In genomic region chr4:77863341-77863740, GRCh38 we compare ENCODE assay signal across 8 cellular contexts. TPM values are rescaled to one million over a fixed set of nuclear protein-coding genes. Genes with fewer than 3 reads are reported as not detected.
DNase-seq lines count a peak whose midpoint lies in the region; FAIRE-seq and TF ChIP-seq lines count a peak whose summit lies in the region.
"Not testable (repeated sequence)": the region's sequence is repeated elsewhere in the genome, so short reads cannot be mapped to it uniquely, and the experiment has no call there.

No MANE protein-coding gene starts in this region.

- not testable (repeated sequence) for H4K8ac ChIP-seq in H1 (ENCODE audit: extremely low read depth, insufficient read depth, low read length); neuronal stem cell (ENCODE audit: low read depth, low read length)

- peaks cover 27% of the 10 kb centered on the region for H3K4me1 ChIP-seq in CD8-positive, alpha-beta memory T cell (ENCODE audit: insufficient read depth, low read length)
- not testable (repeated sequence) for H3K4me1 ChIP-seq in HUES64 (ENCODE audit: insufficient read depth, low read length); H1 (replicated peaks in 1 of 4; ENCODE audit: control insufficient read depth in 3 of 4, insufficient read depth in 4 of 4, low read length in 3 of 4); neuronal stem cell (ENCODE audit: control insufficient read depth in 2 of 2, insufficient read depth in 1 of 2, low read depth in 1 of 2, low read length in 2 of 2)
- H3K4me1 ChIP-seq in keratinocyte (ENCODE audit: control insufficient read depth, extremely low read depth, insufficient read depth, low read length) = peaks cover 13% of the 10 kb centered on the region

- not testable (repeated sequence) for TF ChIP-seq CTCF in H1 (IDR thresholded peaks at IDR 0.05; ENCODE audit: control extremely low read depth in 1 of 3, insufficient read depth in 1 of 3, low read depth in 1 of 3, low read length in 3 of 3); keratinocyte (optimal IDR thresholded peaks at IDR 0.05 in 1 of 3, IDR thresholded peaks at IDR 0.05 in 1 of 3, conservative IDR thresholded peaks at IDR 0.05 in 1 of 3; ENCODE audit: extremely low read depth in 1 of 3, insufficient read depth in 2 of 3, low read length in 3 of 3)

- 20% methylated on average over 14 of the region's 14 CpGs for WGBS in HUES64
- WGBS in H1 (ENCODE audit: extremely low coverage in 1 of 2, insufficient coverage in 1 of 2, insufficient read length in 1 of 2, insufficient replicate concordance in 2 of 2, low coverage in 1 of 2, low lambda C conversion rate in 2 of 2, missing lambda C conversion rate in 1 of 2), 2 experiments = 41% methylated on average over 14 of the region's 14 CpGs; no CpG with 5 or more reads in 1 of the 2 experiments
- no CpG with 5 or more reads among the region's 14 CpGs for WGBS in neuronal stem cell (ENCODE audit: extremely low coverage in 2 of 2, insufficient read length in 2 of 2, insufficient replicate concordance in 1 of 2), 2 donors

- H2BK120ac ChIP-seq in H1 (replicated peaks; ENCODE audit: low read depth, low read length); neuronal stem cell (ENCODE audit: low read depth, low read length): not testable (repeated sequence)

- H3K4me1 Mint-ChIP-seq in CD8-positive, alpha-beta memory T cell = peaks cover 49 to 83% (median 73%) of the 10 kb centered on the region in 3 donors

- H3K79me1 ChIP-seq in H1 (ENCODE audit: low read depth, low read length); neuronal stem cell (ENCODE audit: low read depth, low read length): not testable (repeated sequence)

- H3K4me3 ChIP-seq in CD8-positive, alpha-beta memory T cell (ENCODE audit: low read length) = peak overlapping the region; percentile 89
- peak overlapping the region; percentile 92 for H3K4me3 ChIP-seq in HUES64 (ENCODE audit: low read length)
- peak overlapping the region; percentile 81 to 97 (median 88) for H3K4me3 ChIP-seq in H1 (ENCODE audit: extremely low read depth in 1 of 4, insufficient read depth in 2 of 4, low read depth in 3 of 4, low read length in 4 of 4)
- peak overlapping the region; percentile 63 to 98 (median 97) for H3K4me3 ChIP-seq in keratinocyte (ENCODE audit: control insufficient read depth in 2 of 3, extremely low read depth in 1 of 3, insufficient read depth in 2 of 3, low read depth in 1 of 3, low read length in 3 of 3)
- H3K4me3 ChIP-seq in neuronal stem cell (ENCODE audit: low read length in 2 of 2) = peak overlapping the region; percentile 61 to 90

- H2BK12ac ChIP-seq in H1 (ENCODE audit: low read depth, low read length); neuronal stem cell (ENCODE audit: low read length): not testable (repeated sequence)

- not testable (repeated sequence) for H2BK20ac ChIP-seq in H1 (ENCODE audit: low read length)

- dilution Hi-C loops in keratinocyte (cut with MboI; ENCODE audit: extremely low pct_ligation_motif_present, low sequenced_read_pairs) = not testable (repeated sequence)

- H3K14ac ChIP-seq in H1 (ENCODE audit: insufficient read length); neuronal stem cell (ENCODE audit: low read length): not testable (repeated sequence)

- H2BK15ac ChIP-seq in H1 (ENCODE audit: low read length); neuronal stem cell (ENCODE audit: low read length): not testable (repeated sequence)

- peak overlapping the region; percentile 92 to 97 (median 96) for H3K4me3 Mint-ChIP-seq in CD8-positive, alpha-beta memory T cell

- H3K9me3 ChIP-seq in CD8-positive, alpha-beta memory T cell (ENCODE audit: low read length); HUES64 (ENCODE audit: insufficient read depth, low read depth, low read length); H1 (ENCODE audit: insufficient read depth in 2 of 2, low read depth in 1 of 2, low read length in 1 of 2); keratinocyte (ENCODE audit: control insufficient read depth, low read depth, low read length); neuronal stem cell (replicated peaks in 1 of 2; ENCODE audit: control insufficient read depth in 2 of 2, insufficient read depth in 1 of 2, low read depth in 1 of 2, low read length in 2 of 2): not testable (repeated sequence)

- peaks cover 0 to 39% (median 3%) of the 10 kb centered on the region in 3 donors for H3K36me3 Mint-ChIP-seq in CD8-positive, alpha-beta memory T cell

- in situ Hi-C loops in SK-MEL-5 (cut with HindIII; ENCODE audit: low pct_unique_long_range_greater_than_20kb, low sequenced_read_pairs) = not testable (repeated sequence)

- not testable (repeated sequence) for H3K9me3 Mint-ChIP-seq in CD8-positive, alpha-beta memory T cell

- peak overlapping the region; percentile 71 to 75 for H3K4me2 ChIP-seq in H1 (ENCODE audit: insufficient read depth in 1 of 2, low read depth in 2 of 2, low read length in 2 of 2)
- peak overlapping the region; percentile 77 for H3K4me2 ChIP-seq in keratinocyte (ENCODE audit: control insufficient read depth, extremely low read depth, insufficient read depth, low read depth, low read length)
- H3K4me2 ChIP-seq in neuronal stem cell (ENCODE audit: insufficient read depth, low read length, poor library complexity, severe bottlenecking) = peak overlapping the region; percentile 81

- not testable (repeated sequence) for H3K27me3 ChIP-seq in CD8-positive, alpha-beta memory T cell (ENCODE audit: insufficient read depth, low read length, poor library complexity, severe bottlenecking); HUES64 (ENCODE audit: insufficient read depth, low read length); H1 (replicated peaks in 1 of 4; ENCODE audit: control insufficient read depth in 3 of 4, extremely low read depth in 1 of 4, insufficient read depth in 3 of 4, low read length in 3 of 4); keratinocyte (ENCODE audit: control insufficient read depth, extremely low read depth, insufficient read depth, low read length); neuronal stem cell (ENCODE audit: control insufficient read depth in 3 of 3, insufficient read depth in 3 of 3, low read depth in 1 of 3, low read length in 3 of 3)

- DNase-seq in CD8-positive, alpha-beta memory T cell = peak in 2 of 5 donors; percentile 6 to 54
- peak; percentile 14 for DNase-seq in SK-MEL-5 (ENCODE audit: low read depth, low spot score)
- DNase-seq in activated naive CD4-positive, alpha-beta T cell treated with anti-CD3 and anti-CD28 coated beads, Interleukin-2, amount 50 U/mL, for 16 hours = peak; percentile 17
- not testable (repeated sequence) for DNase-seq in H1 (ENCODE audit: low read depth in 1 of 2, low spot score in 2 of 2); keratinocyte (ENCODE audit: low read depth, low spot score); neuronal stem cell (ENCODE audit: low spot score)

- not testable (repeated sequence) for FAIRE-seq in H1 (lab: Jason Lieb, UNC); keratinocyte (lab: Jason Lieb, UNC)

- not testable (repeated sequence) for H3K23ac ChIP-seq in H1 (ENCODE audit: insufficient read length); neuronal stem cell (ENCODE audit: low read depth, low read length, poor library complexity)

- H3K9ac ChIP-seq in HUES64 (ENCODE audit: low read depth, low read length) = peak overlapping the region; percentile 98
- H3K9ac ChIP-seq in H1 (replicated peaks in 1 of 4; ENCODE audit: extremely low read depth in 1 of 4, low read depth in 3 of 4, low read length in 3 of 4) = peak overlapping the region in 3 of 4 experiments; percentile 94 to 98 (median 96); a peak in 6 of 7 replicates
- H3K9ac ChIP-seq in keratinocyte (ENCODE audit: control insufficient read depth, extremely low read depth, insufficient read depth, low read length) = peak overlapping the region; percentile 87
- H3K9ac ChIP-seq in neuronal stem cell (ENCODE audit: low read depth, low read length, poor library complexity) = not testable (repeated sequence)

- peak overlapping the region; percentile 42 for H3K56ac ChIP-seq in H1 (replicated peaks; ENCODE audit: insufficient read length, low read depth, low read length)

- H3K9me1 ChIP-seq in keratinocyte (ENCODE audit: control insufficient read depth, extremely low read depth, insufficient read depth, low read length) = not testable (repeated sequence)

- 0 out of 2 replicates have a peak overlapping the region, but pooled peaks have one; percentile 91 for H2AFZ ChIP-seq in H1 (ENCODE audit: low read length)
- H2AFZ ChIP-seq in keratinocyte (ENCODE audit: control insufficient read depth, low read length) = peak overlapping the region; percentile 99
- peak overlapping the region; percentile 84 for H2AFZ ChIP-seq in neuronal stem cell (ENCODE audit: low read length)

- not testable (repeated sequence) for TF ChIP-seq POLR2A in H1 (IDR thresholded peaks at IDR 0.05; ENCODE audit: control extremely low read depth in 1 of 2, low read depth in 2 of 2, low read length in 2 of 2)

- POLR2A ChIA-PET in CD8-positive, alpha-beta memory T cell (lab: Charles Lee) = interaction anchor here (0.7 to 10.6 kb wide), 2 partner anchors 24 to 45 kb away, joined by 3 to 394 read pairs; partner anchors contain the start of gene CNOT6L
- POLR2A ChIA-PET in H1 (lab: Charles Lee; ENCODE audit: partially characterized antibody) = interaction anchor here (0.6 to 3.9 kb wide), 9 partner anchors 9 to 546 kb away, joined by 3 to 41 read pairs (median 4); partner anchors contain the start of gene FRAS1

- peak overlapping the region; percentile 99 to 100 (median 99) for H3K27ac Mint-ChIP-seq in CD8-positive, alpha-beta memory T cell

- H3K27ac ChIP-seq in CD8-positive, alpha-beta memory T cell (ENCODE audit: low read depth, low read length) = peak overlapping the region; percentile 100
- H3K27ac ChIP-seq in HUES64 (ENCODE audit: low read depth, low read length) (peak overlapping the region; percentile 89), H1 (ENCODE audit: low read depth, low read length) (0 out of 2 replicates have a peak overlapping the region, but pooled peaks have one; percentile 94), keratinocyte (ENCODE audit: control insufficient read depth, insufficient read depth, low read length) (peak overlapping the region; percentile 95), temporal lobe (ENCODE audit: low read depth, low read length) (peak overlapping the region; percentile 92)
- not testable (repeated sequence) for H3K27ac ChIP-seq in neuronal stem cell (replicated peaks; ENCODE audit: low read length)

- H3K36me3 ChIP-seq in CD8-positive, alpha-beta memory T cell (ENCODE audit: insufficient read depth, low read length); HUES64 (ENCODE audit: insufficient read depth, low read length); H1 (ENCODE audit: control insufficient read depth in 2 of 4, insufficient read depth in 4 of 4, low read length in 3 of 4); keratinocyte (ENCODE audit: control insufficient read depth in 2 of 2, extremely low read depth in 1 of 2, insufficient read depth in 2 of 2, low read length in 2 of 2): not testable (repeated sequence)
- H3K36me3 ChIP-seq in neuronal stem cell (replicated peaks in 1 of 2; ENCODE audit: control insufficient read depth in 2 of 2, insufficient read depth in 2 of 2, low read length in 2 of 2) = peaks cover 0 to 19% of the 10 kb centered on the region in 2 donors

- TF ChIP-seq RAD21 in H1 (IDR thresholded peaks at IDR 0.05 in 1 of 2, conservative IDR thresholded peaks at IDR 0.05 in 1 of 2; ENCODE audit: low read depth in 2 of 2, low read length in 2 of 2) = not testable (repeated sequence)

- not testable (repeated sequence) for H2BK5ac ChIP-seq in H1 (ENCODE audit: low read depth, low read length); neuronal stem cell (ENCODE audit: low read length)

- H3K18ac ChIP-seq in H1 (ENCODE audit: extremely low read depth, low read length); neuronal stem cell (ENCODE audit: low read length): not testable (repeated sequence)

- not testable (repeated sequence) for H2AK5ac ChIP-seq in H1 (ENCODE audit: low read depth, low read length); neuronal stem cell (ENCODE audit: low read depth, low read length)

- CTCF ChIA-PET in CD8-positive, alpha-beta memory T cell (lab: Charles Lee) = interaction anchor here (3.4 kb wide), 1 partner anchor 46 kb away, joined by 40 read pairs; the partner anchor contains the start of gene CNOT6L
- CTCF ChIA-PET in H1 (lab: Charles Lee; ENCODE audit: partially characterized antibody) = interaction anchor here (0.6 kb wide), 1 partner anchor 33 kb away, joined by 5 read pairs; no protein-coding TSS in a partner anchor

- not testable (repeated sequence) for H4K20me1 ChIP-seq in H1 (replicated peaks in 1 of 2; ENCODE audit: control insufficient read depth in 1 of 2, insufficient read depth in 2 of 2, low read length in 2 of 2); keratinocyte (ENCODE audit: control insufficient read depth, extremely low read depth, insufficient read depth, low read length)

- H4K91ac ChIP-seq in H1 (replicated peaks; ENCODE audit: insufficient read length, low read length); neuronal stem cell (ENCODE audit: low read depth, low read length, poor library complexity): not testable (repeated sequence)

- H3K4ac ChIP-seq in H1 (replicated peaks; ENCODE audit: insufficient read length, low read depth, low read length); neuronal stem cell (ENCODE audit: low read length): not testable (repeated sequence)

- TF ChIP-seq EP300 in H1 (IDR thresholded peaks at IDR 0.05; ENCODE audit: borderline replicate concordance in 1 of 2, low read depth in 2 of 2, low read length in 2 of 2) = not testable (repeated sequence)

- H4K5ac ChIP-seq in H1 (ENCODE audit: insufficient read length, low read depth, low read length) = peak overlapping the region; percentile 82

- H3K23me2 ChIP-seq in H1 (ENCODE audit: low read depth, low read length) = not testable (repeated sequence)

- H3K27me3 Mint-ChIP-seq in CD8-positive, alpha-beta memory T cell = peaks cover 0 to 12% of the 10 kb centered on the region in 2 donors

- peaks cover 0 to 35% of the 10 kb centered on the region in 2 experiments; a peak in 3 of 4 replicates for H3K79me2 ChIP-seq in H1 (ENCODE audit: control insufficient read depth in 1 of 2, insufficient read depth in 2 of 2, low read length in 2 of 2)
- peaks cover 47% of the 10 kb centered on the region for H3K79me2 ChIP-seq in keratinocyte (ENCODE audit: control insufficient read depth, insufficient read depth, low read length)

RNA-seq across cellular contexts. Expression of gene MRPL1, which starts 0.7 kb away (rescaled TPM):
- 10 to 100 TPM; 88.4 to 93.8 TPM for total RNA-seq in CD8-positive, alpha-beta memory T cell
- 26.5 TPM for polyA plus RNA-seq in CD8-positive, alpha-beta memory T cell
- polyA plus RNA-seq in HUES64 (2013, experiment 1 of 2) = 35.8 TPM
- polyA plus RNA-seq in HUES64 (2013, experiment 2 of 2) = 33.9 TPM
- total RNA-seq in SK-MEL-5 (2014; rRNA removed; shearing (Covaris generic)) = 19.8 and 24.0 TPM in 2 replicates
- polyA plus RNA-seq in SK-MEL-5 (2015; cell fraction: cytosol; rRNA removed) = 11.8 and 14.0 TPM in 2 replicates
- 3.3 and 5.6 TPM in 2 replicates for polyA plus RNA-seq in SK-MEL-5 (2015; cell fraction: nucleus; rRNA removed)
- total RNA-seq in H1 (2021; fragmentation: NEBNext Ultra II Directional; extraction: Animal tissue kit (Norgen Biotek cat#: 25700)) = 37.0 and 39.1 TPM in 2 replicates
- polyA plus RNA-seq in H1 (2011; rRNA removed) (4.9 and 9.6 TPM in 2 replicates), keratinocyte (30.7 to 71.4 TPM (median 31.6 TPM) in 3 replicates)
- polyA plus RNA-seq in H1 (2011; cell fraction: cytosol; rRNA removed) = 20.5 TPM
- polyA plus RNA-seq in H1 (2011; cell fraction: nucleus; rRNA removed) = 3.0 TPM
- 14.5 to 31.7 TPM (median 17.7 TPM) in 4 replicates for polyA plus RNA-seq in H1 (2012, experiment 1 of 2)
- polyA plus RNA-seq in H1 (2012, experiment 2 of 2) = 4.7 TPM
- polyA plus RNA-seq in H1 (2013, experiment 1 of 2) = 73.1 TPM
- polyA plus RNA-seq in H1 (2013, experiment 2 of 2) = 73.0 TPM
- 5.9 and 6.1 TPM in 2 replicates for polyA minus RNA-seq in H1 (2011; rRNA and poly(A)+ RNA removed)
- 4.5 TPM for polyA minus RNA-seq in H1 (2011; cell fraction: cytosol; rRNA and poly(A)+ RNA removed)
- polyA minus RNA-seq in H1 (2011; cell fraction: nucleus; rRNA and poly(A)+ RNA removed) = 15.6 TPM
- polyA plus RNA-seq in keratinocyte (2011; ENCODE audit: low read depth) = 10.2 TPM
- polyA plus RNA-seq in keratinocyte (2011; cell fraction: cytosol; rRNA removed) = 32.6 and 45.4 TPM in 2 replicates
- polyA plus RNA-seq in keratinocyte (2011; cell fraction: nucleus; rRNA removed) = 18.6 and 32.0 TPM in 2 replicates
- 20.1 and 35.7 TPM in 2 replicates for polyA plus RNA-seq in keratinocyte (2012; ENCODE audit: low replicate concordance)
- polyA minus RNA-seq in keratinocyte = 2.2 to 14.3 TPM (median 6.2 TPM) in 3 replicates
- 13.6 TPM for polyA minus RNA-seq in keratinocyte (2011; cell fraction: cytosol; rRNA and poly(A)+ RNA removed)
- polyA minus RNA-seq in keratinocyte (2011; cell fraction: nucleus; rRNA and poly(A)+ RNA removed) = 2.4 and 10.4 TPM in 2 replicates
- 66.9 TPM for polyA plus RNA-seq in neuronal stem cell (2013, experiment 1 of 2)
- 71.3 TPM for polyA plus RNA-seq in neuronal stem cell (2013, experiment 2 of 2)
- 30.0 TPM for total RNA-seq in temporal lobe

RNA-seq across cellular contexts. Expression of gene CNOT6L, which starts 44.2 kb away (rescaled TPM):
- 100 to 1,000 TPM in 1 of 2 experiments, 10 to 100 TPM in 1; 96.5 to 100 TPM for total RNA-seq in CD8-positive, alpha-beta memory T cell
- polyA plus RNA-seq in CD8-positive, alpha-beta memory T cell = 45.2 TPM
- 5.6 TPM for polyA plus RNA-seq in HUES64 (2013, experiment 1 of 2)
- polyA plus RNA-seq in HUES64 (2013, experiment 2 of 2) = 6.7 TPM
- 3.1 and 7.2 TPM in 2 replicates for total RNA-seq in SK-MEL-5 (2014; rRNA removed; shearing (Covaris generic))
- 3.5 and 4.5 TPM in 2 replicates for polyA plus RNA-seq in SK-MEL-5 (2015; cell fraction: cytosol; rRNA removed)
- 5.3 and 11.0 TPM in 2 replicates for polyA plus RNA-seq in SK-MEL-5 (2015; cell fraction: nucleus; rRNA removed)
- 21.9 and 22.4 TPM in 2 replicates for total RNA-seq in H1 (2021; fragmentation: NEBNext Ultra II Directional; extraction: Animal tissue kit (Norgen Biotek cat#: 25700))
- polyA plus RNA-seq in H1 (2011; rRNA removed) (1.3 and 2.0 TPM in 2 replicates), keratinocyte (6.5 to 12.0 TPM (median 9.5 TPM) in 3 replicates)
- polyA plus RNA-seq in H1 (2011; cell fraction: cytosol; rRNA removed) = 2.0 TPM
- polyA plus RNA-seq in H1 (2011; cell fraction: nucleus; rRNA removed) = 2.2 TPM
- polyA plus RNA-seq in H1 (2012, experiment 1 of 2) = 4.0 to 8.8 TPM (median 5.3 TPM) in 4 replicates
- polyA plus RNA-seq in H1 (2012, experiment 2 of 2) = 0.52 TPM
- polyA plus RNA-seq in H1 (2013, experiment 1 of 2) = 4.1 TPM
- 3.9 TPM for polyA plus RNA-seq in H1 (2013, experiment 2 of 2)
- polyA minus RNA-seq in H1 (2011; rRNA and poly(A)+ RNA removed) = 19.9 and 22.2 TPM in 2 replicates
- polyA minus RNA-seq in H1 (2011; cell fraction: cytosol; rRNA and poly(A)+ RNA removed) = 15.3 TPM
- 11.5 TPM for polyA minus RNA-seq in H1 (2011; cell fraction: nucleus; rRNA and poly(A)+ RNA removed)
- polyA plus RNA-seq in keratinocyte (2011; ENCODE audit: low read depth) = 15.3 TPM
- 5.9 and 11.9 TPM in 2 replicates for polyA plus RNA-seq in keratinocyte (2011; cell fraction: cytosol; rRNA removed)
- 9.5 and 11.4 TPM in 2 replicates for polyA plus RNA-seq in keratinocyte (2011; cell fraction: nucleus; rRNA removed)
- polyA plus RNA-seq in keratinocyte (2012; ENCODE audit: low replicate concordance) = 10.7 and 14.2 TPM in 2 replicates
- polyA minus RNA-seq in keratinocyte = 21.6 to 49.1 TPM (median 22.3 TPM) in 3 replicates
- polyA minus RNA-seq in keratinocyte (2011; cell fraction: cytosol; rRNA and poly(A)+ RNA removed) = 8.2 TPM
- 11.7 and 27.5 TPM in 2 replicates for polyA minus RNA-seq in keratinocyte (2011; cell fraction: nucleus; rRNA and poly(A)+ RNA removed)
- 4.7 TPM for polyA plus RNA-seq in neuronal stem cell (2013, experiment 1 of 2)
- polyA plus RNA-seq in neuronal stem cell (2013, experiment 2 of 2) = 5.0 TPM
- 35.2 TPM for total RNA-seq in temporal lobe
